Comparison of ENCODE assay signal across 12 cellular contexts in the genomic region with DNA sequence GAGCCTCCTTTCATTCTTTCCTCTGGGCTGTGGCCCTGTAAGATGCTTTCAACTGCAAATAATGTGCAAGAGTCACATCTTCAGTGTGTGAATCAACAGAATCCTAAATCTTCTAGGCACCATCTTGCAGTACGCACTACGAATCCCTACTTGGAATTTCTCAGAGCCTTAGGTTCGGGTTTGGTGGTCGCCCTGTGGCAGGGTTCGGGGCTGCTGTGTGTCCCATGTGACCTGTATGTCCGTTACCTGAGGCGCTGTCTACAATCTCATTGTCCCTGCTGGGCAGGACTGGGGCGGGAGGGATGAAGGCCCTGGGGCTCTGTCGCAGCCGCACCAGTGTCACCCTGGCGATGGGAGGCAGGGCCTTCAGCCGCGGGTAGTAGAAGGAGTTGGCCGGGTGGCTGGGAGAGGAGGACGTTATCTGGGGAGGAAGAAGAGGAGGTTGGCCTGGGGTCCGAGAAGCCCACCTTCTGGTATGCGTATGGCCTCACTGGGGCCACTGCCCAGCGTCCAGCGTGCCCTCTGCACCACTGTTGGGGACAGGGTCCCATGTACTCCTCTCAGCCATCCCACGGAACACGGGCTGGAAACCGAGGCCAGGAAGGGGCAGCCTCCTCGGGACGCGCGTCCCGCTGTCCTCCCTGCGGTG. TPM values are rescaled to one million over a fixed set of nuclear protein-coding genes. Genes with fewer than 3 reads are reported as not detected.
DNase-seq lines count a peak whose midpoint lies in the region; ATAC-seq and TF ChIP-seq lines count a peak whose summit lies in the region.
"Had no signal": no experiment of that assay in that cellular context is flagged by ENCODE, and none has a peak within 500 bp of the region (broad histone marks: within the 10 kb centered on the region; RNA-seq: fewer than 3 reads in every experiment).

No MANE protein-coding gene starts in this region.

- peak overlapping the region; percentile 93 for H3K23ac ChIP-seq in neuronal stem cell (ENCODE audit: low read depth, low read length, poor library complexity)

- peaks cover 2 to 5% of the 10 kb centered on the region in 2 donors for H3K27me3 Mint-ChIP-seq in CD4-positive, alpha-beta memory T cell

- no peak overlapping the region for H4K8ac ChIP-seq in neuronal stem cell (ENCODE audit: low read depth, low read length)

- POLR2A ChIA-PET in CD4-positive, alpha-beta memory T cell (lab: Charles Lee; ENCODE audit: partially characterized antibody) = interaction anchor here (0.8 to 2.5 kb wide), 4 partner anchors 10 to 97 kb away, joined by 3 to 16 read pairs (median 6); a partner anchor contains a TSS
- POLR2A ChIA-PET in RWPE1 (lab: Yijun Ruan, JAX; ENCODE audit: low non-redundant PET) = no interaction called here

- no peak overlapping the region for H3K4ac ChIP-seq in neuronal stem cell (ENCODE audit: low read length)

- ATAC-seq in HG03457 (IDR thresholded peaks at IDR 0.05; ENCODE audit: unreplicated experiment) = no peak
- ATAC-seq: psoas muscle had no signal

- H3K18ac ChIP-seq in neuronal stem cell (ENCODE audit: low read length) = peak overlapping the region; percentile 92

- H3K4me1 Mint-ChIP-seq in CD4-positive, alpha-beta memory T cell = peaks cover 5 to 29% (median 14%) of the 10 kb centered on the region in 4 donors

- H2BK12ac ChIP-seq in neuronal stem cell (ENCODE audit: low read length) = peak overlapping the region; percentile 93

- H3K27ac Mint-ChIP-seq in CD4-positive, alpha-beta memory T cell = no peak overlapping the region

- H3K9ac ChIP-seq in fibroblast of lung (ENCODE audit: insufficient read depth, low read length) = no peak overlapping the region
- peak overlapping the region; percentile 3 for H3K9ac ChIP-seq in neuronal stem cell (ENCODE audit: low read depth, low read length, poor library complexity)

- H2BK15ac ChIP-seq in neuronal stem cell (ENCODE audit: low read length) = no peak overlapping the region

- H3K79me2 ChIP-seq in fibroblast of lung (ENCODE audit: control insufficient read depth, insufficient read depth, low read length) = peaks cover 26% of the 10 kb centered on the region

- TF ChIP-seq CTCF in RWPE1 (conservative IDR thresholded peaks at IDR 0.05; ENCODE audit: low read depth) (no peak), fibroblast of lung (conservative IDR thresholded peaks at IDR 0.05 in 1 of 2, IDR thresholded peaks at IDR 0.05 in 1 of 2; ENCODE audit: low read depth in 1 of 2, low read length in 2 of 2) (no peak)

- no peak overlapping the region for H2BK5ac ChIP-seq in neuronal stem cell (ENCODE audit: low read length)

- peak overlapping the region; percentile 77 for H2AK5ac ChIP-seq in neuronal stem cell (ENCODE audit: low read depth, low read length)

- H3K4me2 ChIP-seq in fibroblast of lung (ENCODE audit: extremely low read depth, insufficient read depth, low read length) (peak overlapping the region; percentile 70), neuronal stem cell (ENCODE audit: insufficient read depth, low read length, poor library complexity, severe bottlenecking) (no peak overlapping the region)

- no peak overlapping the region for H3K14ac ChIP-seq in neuronal stem cell (ENCODE audit: low read length)

- peaks cover 16% of the 10 kb centered on the region for H3K27me3 ChIP-seq in CD4-positive, alpha-beta memory T cell (ENCODE audit: insufficient read depth, low read length)
- H3K27me3 ChIP-seq in fibroblast of lung (ENCODE audit: control insufficient read depth, insufficient read depth, low read length) (no peaks in the 10 kb centered on the region), neuronal stem cell (ENCODE audit: control insufficient read depth in 3 of 3, insufficient read depth in 3 of 3, low read depth in 1 of 3, low read length in 3 of 3) (peaks cover 25 to 83% (median 57%) of the 10 kb centered on the region in 3 experiments)

- H3K4me3 ChIP-seq in CD4-positive, alpha-beta memory T cell (ENCODE audit: low read length in 2 of 2) = no peak overlapping the region
- peak overlapping the region; percentile 56 to 82 (median 69) for H3K4me3 ChIP-seq in fibroblast of lung (replicated peaks in 1 of 4; ENCODE audit: control extremely low read depth in 1 of 4, insufficient read depth in 1 of 4, low read depth in 3 of 4, low read length in 4 of 4)
- H3K4me3 ChIP-seq in neuronal stem cell (ENCODE audit: low read length in 2 of 2) = no peak overlapping the region

- H3K36me3 ChIP-seq in CD4-positive, alpha-beta memory T cell (ENCODE audit: insufficient read depth, low read length) = no peaks in the 10 kb centered on the region
- H3K36me3 ChIP-seq in fibroblast of lung (ENCODE audit: control insufficient read depth, insufficient read depth, low read length) (peaks cover 33% of the 10 kb centered on the region), neuronal stem cell (replicated peaks in 1 of 2; ENCODE audit: control insufficient read depth in 2 of 2, insufficient read depth in 2 of 2, low read length in 2 of 2) (no peaks in the 10 kb centered on the region)

- H4K20me1 ChIP-seq in fibroblast of lung (ENCODE audit: control insufficient read depth, extremely low read depth, insufficient read depth, low read length) = no peaks in the 10 kb centered on the region

- H3K4me3 Mint-ChIP-seq in CD4-positive, alpha-beta memory T cell = peak overlapping the region in 5 of 8 donors; percentile 22 to 73 (median 47)

- WGBS in neuronal stem cell (ENCODE audit: extremely low coverage in 2 of 2, insufficient read length in 2 of 2, insufficient replicate concordance in 1 of 2), 2 donors = no CpG with 5 or more reads among the region's 28 CpGs

- H3K4me1 ChIP-seq in CD4-positive, alpha-beta memory T cell (ENCODE audit: insufficient read depth, low read length) = peaks cover 27% of the 10 kb centered on the region
- H3K4me1 ChIP-seq in fibroblast of lung (ENCODE audit: control insufficient read depth, extremely low read depth, insufficient read depth, low read length) = peaks cover 19% of the 10 kb centered on the region
- H3K4me1 ChIP-seq in neuronal stem cell (ENCODE audit: control insufficient read depth in 2 of 2, insufficient read depth in 1 of 2, low read depth in 1 of 2, low read length in 2 of 2) = peaks cover 0 to 7% of the 10 kb centered on the region in 2 donors

- CTCF ChIA-PET in CD4-positive, alpha-beta memory T cell (lab: Charles Lee; ENCODE audit: partially characterized antibody) = interaction anchor here (1.4 to 5.5 kb wide), 2 partner anchors 96 to 160 kb away, joined by 3 to 109 read pairs; no protein-coding TSS in a partner anchor
- CTCF ChIA-PET in RWPE1 (lab: Yijun Ruan, JAX) = no interaction called here

- no peak for DNase-seq in CD4-positive, alpha-beta memory T cell
- no peak for DNase-seq in RWPE1 (ENCODE audit: low spot score)
- DNase-seq in fibroblast of lung (ENCODE audit: low read depth in 2 of 2) = no peak
- no peak for DNase-seq in neuronal stem cell (ENCODE audit: low spot score)
- no peak for DNase-seq in dedifferentiated amniotic fluid mesenchymal stem cell (ENCODE audit: extremely low spot score)
- DNase-seq in stimulated activated CD4-positive, alpha-beta T cell treated with anti-CD3 and anti-CD28 coated beads, Interleukin-4, amount 100 ng/mL, for 24 hours = no peak
- DNase-seq: C1 segment of cervical spinal cord, erythroblast, NCI-H1092, OCI-M1 had no signal

- no peaks in the 10 kb centered on the region for H3K9me3 Mint-ChIP-seq in CD4-positive, alpha-beta memory T cell

- no peak overlapping the region for H2AFZ ChIP-seq in fibroblast of lung (ENCODE audit: low read length)
- H2AFZ ChIP-seq in neuronal stem cell (ENCODE audit: low read length) = no peak overlapping the region

- H3K79me1 ChIP-seq in neuronal stem cell (ENCODE audit: low read depth, low read length) = peaks cover 5% of the 10 kb centered on the region

- intact Hi-C loops in CD4-positive, alpha-beta memory T cell (cut with micrococcal nuclease) = no loop called here

- no peaks in the 10 kb centered on the region for H3K9me3 ChIP-seq in CD4-positive, alpha-beta memory T cell (ENCODE audit: control insufficient read depth in 1 of 2, low read length in 2 of 2)
- H3K9me3 ChIP-seq in fibroblast of lung (ENCODE audit: control insufficient read depth, insufficient read depth, low read depth, low read length) = no peaks in the 10 kb centered on the region
- peaks cover 5 to 12% of the 10 kb centered on the region in 2 donors for H3K9me3 ChIP-seq in neuronal stem cell (replicated peaks in 1 of 2; ENCODE audit: control insufficient read depth in 2 of 2, insufficient read depth in 1 of 2, low read depth in 1 of 2, low read length in 2 of 2)
- H3K9me3 ChIP-seq: psoas muscle had no signal

- no peak overlapping the region for H4K91ac ChIP-seq in neuronal stem cell (ENCODE audit: low read depth, low read length, poor library complexity)

- H3K27ac ChIP-seq in CD4-positive, alpha-beta memory T cell (ENCODE audit: low read depth, low read length) = no peak overlapping the region
- 0 out of 2 replicates have a peak overlapping the region, but pooled peaks have one; percentile 7 for H3K27ac ChIP-seq in RWPE1
- H3K27ac ChIP-seq in fibroblast of lung (ENCODE audit: insufficient read depth, low read length) = no peak overlapping the region
- no peak overlapping the region for H3K27ac ChIP-seq in neuronal stem cell (replicated peaks; ENCODE audit: low read length)
- H3K27ac ChIP-seq: psoas muscle had no signal

- H2BK120ac ChIP-seq in neuronal stem cell (ENCODE audit: low read depth, low read length) = no peak overlapping the region

- peaks cover 0 to 3% of the 10 kb centered on the region in 2 donors for H3K36me3 Mint-ChIP-seq in CD4-positive, alpha-beta memory T cell

RNA-seq across cellular contexts. Expression of a gene that starts 2.1 kb away (rescaled TPM):
- total RNA-seq in CD4-positive, alpha-beta memory T cell = 1 to 10 TPM; 7.2 TPM
- polyA plus RNA-seq in CD4-positive, alpha-beta memory T cell = 1 to 10 TPM; 5.4 to 8.4 TPM
- total RNA-seq in fibroblast of lung = 261 and 367 TPM in 2 replicates
- polyA plus RNA-seq in fibroblast of lung = 179 and 189 TPM in 2 replicates
- 431 and 600 TPM in 2 replicates for polyA plus RNA-seq in fibroblast of lung (2012)
- polyA minus RNA-seq in fibroblast of lung (ENCODE audit: low replicate concordance) = 88.2 and 101 TPM in 2 replicates
- polyA plus RNA-seq in neuronal stem cell (2013, experiment 1 of 2) = 5.9 TPM
- 5.8 TPM for polyA plus RNA-seq in neuronal stem cell (2013, experiment 2 of 2)

RNA-seq across cellular contexts. Expression of a gene that starts 56.9 kb away (rescaled TPM):
- 1 to 10 TPM; 2.3 to 2.4 TPM for total RNA-seq in CD4-positive, alpha-beta memory T cell
- polyA plus RNA-seq in CD4-positive, alpha-beta memory T cell = 1 to 10 TPM; 3.7 to 4.2 TPM
- total RNA-seq in fibroblast of lung = 0.66 and 2.6 TPM in 2 replicates
- polyA plus RNA-seq in fibroblast of lung = 1.2 and 1.6 TPM in 2 replicates
- polyA plus RNA-seq in fibroblast of lung (2012) = 1.0 and 1.6 TPM in 2 replicates
- 2.2 TPM in 1 of 2 replicates, not detected in the other for polyA minus RNA-seq in fibroblast of lung (ENCODE audit: low replicate concordance)
- 5.1 TPM for polyA plus RNA-seq in neuronal stem cell (2013, experiment 1 of 2)
- polyA plus RNA-seq in neuronal stem cell (2013, experiment 2 of 2) = 5.5 TPM

Comparison
In these comparisons a context has a peak if more than half of its experiments do, and no peak if none do; other contexts are left out.
1. H3K4me3 ChIP-seq: peak in fibroblast of lung (4 of 4); none in CD4-positive, alpha-beta memory T cell (0 of 2) and neuronal stem cell (0 of 2).
2. RNA of a gene that starts 2.1 kb away (total RNA-seq): 261 to 367 TPM in fibroblast of lung; 7.2 TPM in CD4-positive, alpha-beta memory T cell; every median in the first group is over 10 times any median in the second.